22 cellular contexts compared by ENCODE assay signal in genomic region chr7:85475071-85475470, GRCh38.
DNase-seq lines count a peak whose midpoint lies in the region; ATAC-seq and TF ChIP-seq lines count a peak whose summit lies in the region.
"Had no signal": no experiment of that assay in that cellular context is flagged by ENCODE, and none has a peak within 500 bp of the region (broad histone marks: within the 10 kb centered on the region; RNA-seq: fewer than 3 reads in every experiment).

No MANE protein-coding gene starts in this region.

- DNase-seq in SK-N-SH (no peak), smooth muscle cell (lab: John Stamatoyannopoulos, UW; ENCODE audit: unreplicated experiment) (no peak), mammary epithelial cell (no peak), NCI-H446 (lab: John Stamatoyannopoulos, UW) (no peak), superior temporal gyrus (ENCODE audit: extremely low spot score) (no peak)
- DNase-seq: Caco-2; CD8-positive, alpha-beta T cell; Karpas-422; MV-4-11; NCI-H1105 treated with DMSO at 0.1 percent for 48 hours; NCI-H146; NCI-H2107; NCI-H526; Peyer's patch; SHP77 treated with DMSO at 0.1 percent for 48 hours; SW 1271 had no signal

- POLR2A ChIA-PET in SK-N-SH (lab: Yijun Ruan, JAX), result no interaction called here

- H3K79me2 ChIP-seq in SK-N-SH (ENCODE audit: insufficient read depth) (no peaks in the 10 kb centered on the region), smooth muscle cell (ENCODE audit: low read depth) (no peaks in the 10 kb centered on the region), mammary epithelial cell (ENCODE audit: insufficient read depth, low read length) (no peaks in the 10 kb centered on the region)

- H3K4me1 ChIP-seq in SK-N-SH (ENCODE audit: control insufficient read depth in 1 of 2, insufficient read depth in 2 of 2, low read depth in 1 of 2, low read length in 1 of 2), result peaks cover 8 to 10% of the 10 kb centered on the region in 2 experiments; a peak in 3 of 4 replicates
- peaks cover 16% of the 10 kb centered on the region for H3K4me1 ChIP-seq in smooth muscle cell (ENCODE audit: low read depth)
- H3K4me1 ChIP-seq in mammary epithelial cell (ENCODE audit: insufficient read depth, low read length), result no peaks in the 10 kb centered on the region
- H3K4me1 ChIP-seq: Caco-2, Peyer's patch had no signal

- CTCF ChIA-PET in SK-N-SH (lab: Yijun Ruan, JAX) (no interaction called here), mammary epithelial cell (lab: Charles Lee; ENCODE audit: low non-redundant PET) (no interaction called here)

- H3K9me3 ChIP-seq in SK-N-SH (no peaks in the 10 kb centered on the region), smooth muscle cell (replicated peaks; ENCODE audit: low read depth) (no peaks in the 10 kb centered on the region), mammary epithelial cell (replicated peaks; ENCODE audit: insufficient read depth, low read length) (no peaks in the 10 kb centered on the region)
- H3K9me3 ChIP-seq: Caco-2, Peyer's patch had no signal

- intact Hi-C loops in mammary epithelial cell (cut with micrococcal nuclease), result no loop called here

- TF ChIP-seq EP300 in SK-N-SH (IDR thresholded peaks at IDR 0.05; ENCODE audit: borderline replicate concordance in 1 of 2, low read depth in 1 of 2, low read length in 1 of 2), result no peak

- H3K9ac ChIP-seq in SK-N-SH, result no peak overlapping the region
- no peak overlapping the region for H3K9ac ChIP-seq in smooth muscle cell (ENCODE audit: low read depth)
- H3K9ac ChIP-seq in mammary epithelial cell (ENCODE audit: insufficient read depth, low read length), result no peak overlapping the region

- no TSS peak for BruUV-seq in mammary epithelial cell (replicated peaks; lab: Mats Ljungman, UMichigan)

- no peaks in the 10 kb centered on the region for H3K36me3 ChIP-seq in SK-N-SH (replicated peaks in 1 of 2; ENCODE audit: control insufficient read depth in 1 of 2, insufficient read depth in 2 of 2, low read length in 1 of 2)
- H3K36me3 ChIP-seq in smooth muscle cell (ENCODE audit: low read depth), result no peaks in the 10 kb centered on the region
- H3K36me3 ChIP-seq in mammary epithelial cell (ENCODE audit: insufficient read depth, low read length), result no peaks in the 10 kb centered on the region
- H3K36me3 ChIP-seq: Peyer's patch had no signal

- H3K27ac ChIP-seq in SK-N-SH (ENCODE audit: low read depth in 2 of 2, low read length in 1 of 2), result 0 out of 4 replicates have a peak overlapping the region, but pooled peaks of 1 of the 2 experiments have one; percentile 61
- peak overlapping the region; percentile 58 for H3K27ac ChIP-seq in smooth muscle cell (ENCODE audit: low read depth)
- no peak overlapping the region for H3K27ac ChIP-seq in mammary epithelial cell (ENCODE audit: insufficient read depth, low read depth, low read length)
- H3K27ac ChIP-seq: 22Rv1, C4-2B, Peyer's patch had no signal

- H4K20me1 ChIP-seq in SK-N-SH (ENCODE audit: insufficient read depth) (no peaks in the 10 kb centered on the region), smooth muscle cell (ENCODE audit: low read depth) (no peaks in the 10 kb centered on the region), mammary epithelial cell (ENCODE audit: insufficient read depth, low read length) (no peaks in the 10 kb centered on the region)

- in situ Hi-C loops in mammary epithelial cell (cut with MboI; ENCODE audit: low sequenced_read_pairs in 2 of 2), result no loop called here

- 0 out of 2 replicates have a peak overlapping the region, but pooled peaks have one; percentile 0 for H2AFZ ChIP-seq in SK-N-SH (ENCODE audit: low read depth)
- H2AFZ ChIP-seq in smooth muscle cell (ENCODE audit: low read depth), result no peak overlapping the region
- no peak overlapping the region for H2AFZ ChIP-seq in mammary epithelial cell (ENCODE audit: low read depth, low read length)

- H3K4me3 ChIP-seq in SK-N-SH (ENCODE audit: low read depth in 2 of 2, low read length in 1 of 2) (no peak overlapping the region), smooth muscle cell (no peak overlapping the region), mammary epithelial cell (replicated peaks in 1 of 3; ENCODE audit: insufficient read depth in 1 of 3, low read depth in 2 of 3, low read length in 3 of 3) (no peak overlapping the region)
- H3K4me3 ChIP-seq: GM12878, Peyer's patch had no signal

- H3K4me2 ChIP-seq in SK-N-SH, result no peak overlapping the region
- H3K4me2 ChIP-seq in smooth muscle cell, result no peak overlapping the region
- no peak overlapping the region for H3K4me2 ChIP-seq in mammary epithelial cell (ENCODE audit: insufficient read depth, low read depth, low read length)

- WGBS in SK-N-SH (ENCODE audit: low lambda C conversion rate), result 93% methylated on average over 5 of the region's 5 CpGs
- WGBS in smooth muscle cell (ENCODE audit: low lambda C conversion rate), result 84% methylated on average over 5 of the region's 5 CpGs
- 86% methylated on average over 5 of the region's 5 CpGs for WGBS in mammary epithelial cell (ENCODE audit: low coverage, missing lambda C conversion rate)

- ATAC-seq in SK-N-SH treated with all-trans-retinoic acid at 6 μM for 48 hours (no peak), GM21786 (IDR thresholded peaks at IDR 0.05; ENCODE audit: unreplicated experiment) (peak; percentile 30), HG03521 (IDR thresholded peaks at IDR 0.05; ENCODE audit: unreplicated experiment) (peak; percentile 40)
- ATAC-seq: CD8-positive, alpha-beta T cell had no signal

- H3K9me2 ChIP-seq in SK-N-SH, result no peaks in the 10 kb centered on the region

- H3F3A ChIP-seq in SK-N-SH (replicated peaks; ENCODE audit: insufficient read depth) (peaks cover 28% of the 10 kb centered on the region), smooth muscle cell (ENCODE audit: low read depth) (no peaks in the 10 kb centered on the region)

- no peak for TF ChIP-seq RAD21 in SK-N-SH (IDR thresholded peaks at IDR 0.05; ENCODE audit: low read length)

- H3K27me3 ChIP-seq in SK-N-SH (ENCODE audit: insufficient read depth) (no peaks in the 10 kb centered on the region), smooth muscle cell (ENCODE audit: low read depth) (no peaks in the 10 kb centered on the region), mammary epithelial cell (ENCODE audit: insufficient read depth, low read length) (no peaks in the 10 kb centered on the region)
- H3K27me3 ChIP-seq: Peyer's patch had no signal

- no peak for TF ChIP-seq CTCF in SK-N-SH (IDR thresholded peaks at IDR 0.05)
- TF ChIP-seq CTCF in smooth muscle cell (IDR thresholded peaks at IDR 0.05; ENCODE audit: borderline replicate concordance, insufficient read depth, poor library complexity, severe bottlenecking), result no peak
- no peak for TF ChIP-seq CTCF in mammary epithelial cell (conservative IDR thresholded peaks at IDR 0.05 in 1 of 2, IDR thresholded peaks at IDR 0.05 in 1 of 2; ENCODE audit: extremely low read depth in 1 of 2, insufficient read depth in 1 of 2, low read depth in 1 of 2, low read length in 2 of 2)

- dilution Hi-C loops in mammary epithelial cell (cut with HindIII; ENCODE audit: low sequenced_read_pairs), result no loop called here

TF ChIP-seq in SK-N-SH, 30 proteins besides CTCF, POLR2A, EP300 and RAD21:
- no peak for TF ChIP-seq RCOR1 (IDR thresholded peaks at IDR 0.05; ENCODE audit: low read length)

TF ChIP-seq in SK-N-SH treated with all-trans-retinoic acid at 6 μM for 48 hours, 23 proteins besides CTCF, POLR2A, EP300 and RAD21:
- TF ChIP-seq ZFP30 (CRISPR knock-in tag; IDR thresholded peaks at IDR 0.05) (no peak), ZNF70 (CRISPR knock-in tag; IDR thresholded peaks at IDR 0.05) (no peak), OSR1 (CRISPR knock-in tag; IDR thresholded peaks at IDR 0.05) (no peak), ZC3H10 (CRISPR knock-in tag; IDR thresholded peaks at IDR 0.05) (no peak), ZNF565 (CRISPR knock-in tag; conservative IDR thresholded peaks at IDR 0.05; ENCODE audit: low read depth) (no peak), CSDC2 (CRISPR knock-in tag; IDR thresholded peaks at IDR 0.05) (no peak), ZFP3 (CRISPR knock-in tag; IDR thresholded peaks at IDR 0.05) (no peak), ISL1 (CRISPR knock-in tag; IDR thresholded peaks at IDR 0.05) (no peak), BACH2 (CRISPR knock-in tag; IDR thresholded peaks at IDR 0.05; ENCODE audit: borderline replicate concordance) (no peak), ZNF8 (CRISPR knock-in tag; IDR thresholded peaks at IDR 0.05) (no peak), TOX (CRISPR knock-in tag; IDR thresholded peaks at IDR 0.05; ENCODE audit: borderline replicate concordance) (no peak), TCF4 (CRISPR knock-in tag; IDR thresholded peaks at IDR 0.05; ENCODE audit: borderline replicate concordance) (no peak), RARB (CRISPR knock-in tag; IDR thresholded peaks at IDR 0.05) (no peak)
- TF ChIP-seq, protein P1, sequence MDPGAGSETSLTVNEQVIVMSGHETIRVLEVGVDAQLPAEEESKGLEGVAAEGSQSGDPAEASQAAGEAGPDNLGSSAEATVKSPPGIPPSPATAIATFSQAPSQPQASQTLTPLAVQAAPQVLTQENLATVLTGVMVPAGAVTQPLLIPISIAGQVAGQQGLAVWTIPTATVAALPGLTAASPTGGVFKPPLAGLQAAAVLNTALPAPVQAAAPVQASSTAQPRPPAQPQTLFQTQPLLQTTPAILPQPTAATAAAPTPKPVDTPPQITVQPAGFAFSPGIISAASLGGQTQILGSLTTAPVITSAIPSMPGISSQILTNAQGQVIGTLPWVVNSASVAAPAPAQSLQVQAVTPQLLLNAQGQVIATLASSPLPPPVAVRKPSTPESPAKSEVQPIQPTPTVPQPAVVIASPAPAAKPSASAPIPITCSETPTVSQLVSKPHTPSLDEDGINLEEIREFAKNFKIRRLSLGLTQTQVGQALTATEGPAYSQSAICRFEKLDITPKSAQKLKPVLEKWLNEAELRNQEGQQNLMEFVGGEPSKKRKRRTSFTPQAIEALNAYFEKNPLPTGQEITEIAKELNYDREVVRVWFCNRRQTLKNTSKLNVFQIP (CRISPR knock-in tag; IDR thresholded peaks at IDR 0.05; ENCODE audit: borderline replicate concordance, low read depth), result no peak
